Comparison of ENCODE assay signal across 8 cellular contexts in the genomic region with DNA sequence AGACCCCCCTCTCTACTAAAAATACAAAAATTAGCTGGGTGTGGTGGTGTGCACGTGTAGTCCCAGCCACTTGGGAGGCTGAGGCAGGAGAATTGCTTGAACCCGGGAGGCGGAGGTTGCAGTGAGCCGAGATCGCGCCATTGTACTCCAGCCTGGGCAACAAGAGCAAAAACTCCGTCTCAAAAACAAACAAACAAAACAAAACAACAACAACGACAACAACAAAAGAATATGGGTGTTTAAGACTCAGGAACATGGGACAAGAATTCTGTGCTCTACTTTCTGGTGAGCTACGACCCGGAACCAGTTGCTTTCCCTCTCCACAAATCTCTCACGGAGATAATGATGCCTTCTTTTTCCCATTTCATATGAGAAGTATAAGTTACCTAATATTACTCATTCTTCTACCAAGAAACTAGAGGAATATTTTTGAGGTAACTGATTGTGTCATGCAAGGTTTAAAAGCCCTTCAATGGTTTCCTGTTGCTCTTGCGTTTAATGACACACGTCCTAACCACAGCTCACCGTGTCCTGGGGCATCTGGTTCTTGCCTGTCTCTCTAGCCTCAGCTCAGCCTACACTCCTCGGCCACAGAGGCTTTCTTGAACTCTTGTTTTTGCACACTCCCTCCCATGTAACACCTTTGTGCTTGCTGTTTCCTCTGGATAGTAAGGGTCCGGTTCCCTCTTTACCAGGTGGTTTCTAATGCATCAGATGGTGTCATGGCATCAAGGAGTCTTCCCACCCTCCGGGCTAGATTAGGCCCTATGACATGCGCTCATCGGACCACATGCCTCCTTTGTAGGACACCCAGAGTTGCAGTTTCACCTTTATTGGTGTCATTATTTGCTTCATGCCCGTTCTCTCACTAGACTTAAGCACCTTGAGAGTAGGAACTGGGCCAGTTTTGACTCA.
DNase-seq lines count a peak whose midpoint lies in the region; ATAC-seq lines count a peak whose summit lies in the region.

No MANE protein-coding gene starts in this region.

- peak; percentile 87 for ATAC-seq in GM18909 (IDR thresholded peaks at IDR 0.05; ENCODE audit: poor library complexity, unreplicated experiment)
- peak; percentile 84 for ATAC-seq in HG03135 (IDR thresholded peaks at IDR 0.05; ENCODE audit: unreplicated experiment)
- ATAC-seq in stimulated activated memory B cell treated with anti-CD40 and anti-IgM and Interleukin-4, amounts not matched to agents 10 μg/mL and 1 μg/mL and 100 μg/mL, for 72 hours, result peak; percentile 90

- peak; percentile 92 for DNase-seq in activated CD4-positive, alpha-beta T cell treated with anti-CD3 and anti-CD28 coated beads, Interleukin-2, amount 10 ng/mL, durations not matched to agents 24 days and 14 days
- DNase-seq in germinal center (ENCODE audit: low spot score), result peak; percentile 11
- DNase-seq in Ammon's horn (ENCODE audit: low spot score), result no peak
- no peak for DNase-seq in NCI-H345 treated with DMSO at 0.1 percent for 48 hours (lab: John Stamatoyannopoulos, UW; ENCODE audit: unreplicated experiment)
- DNase-seq in ecto neural progenitor cell (ENCODE audit: low spot score), result no peak

- no peaks in the 10 kb centered on the region for H3K27me3 Mint-ChIP-seq in activated CD4-positive, alpha-beta T cell treated with anti-CD3 and anti-CD28 coated beads, Interleukin-2, amount 10 ng/mL, durations not matched to agents 24 days and 14 days
- H3K27me3 Mint-ChIP-seq in stimulated activated memory B cell treated with anti-CD40 and anti-IgM and Interleukin-4, amounts not matched to agents 10 μg/mL and 1 μg/mL and 100 μg/mL, for 72 hours, result no peaks in the 10 kb centered on the region

- H3K9me3 Mint-ChIP-seq in activated CD4-positive, alpha-beta T cell treated with anti-CD3 and anti-CD28 coated beads, Interleukin-2, amount 10 ng/mL, durations not matched to agents 24 days and 14 days, result no peaks in the 10 kb centered on the region
- H3K9me3 Mint-ChIP-seq in stimulated activated memory B cell treated with anti-CD40 and anti-IgM and Interleukin-4, amounts not matched to agents 10 μg/mL and 1 μg/mL and 100 μg/mL, for 72 hours, result no peaks in the 10 kb centered on the region

- peaks cover 62% of the 10 kb centered on the region for H3K4me1 Mint-ChIP-seq in activated CD4-positive, alpha-beta T cell treated with anti-CD3 and anti-CD28 coated beads, Interleukin-2, amount 10 ng/mL, durations not matched to agents 24 days and 14 days
- H3K4me1 Mint-ChIP-seq in stimulated activated memory B cell treated with anti-CD40 and anti-IgM and Interleukin-4, amounts not matched to agents 10 μg/mL and 1 μg/mL and 100 μg/mL, for 72 hours, result peaks cover 48% of the 10 kb centered on the region

- H3K36me3 Mint-ChIP-seq in activated CD4-positive, alpha-beta T cell treated with anti-CD3 and anti-CD28 coated beads, Interleukin-2, amount 10 ng/mL, durations not matched to agents 24 days and 14 days (ENCODE audit: low read depth), result peaks cover 14% of the 10 kb centered on the region
- no peaks in the 10 kb centered on the region for H3K36me3 Mint-ChIP-seq in stimulated activated memory B cell treated with anti-CD40 and anti-IgM and Interleukin-4, amounts not matched to agents 10 μg/mL and 1 μg/mL and 100 μg/mL, for 72 hours

- peak overlapping the region; percentile 94 for H3K27ac Mint-ChIP-seq in activated CD4-positive, alpha-beta T cell treated with anti-CD3 and anti-CD28 coated beads, Interleukin-2, amount 10 ng/mL, durations not matched to agents 24 days and 14 days
- peak overlapping the region; percentile 84 for H3K27ac Mint-ChIP-seq in stimulated activated memory B cell treated with anti-CD40 and anti-IgM and Interleukin-4, amounts not matched to agents 10 μg/mL and 1 μg/mL and 100 μg/mL, for 72 hours

- peak overlapping the region; percentile 62 for H3K4me3 Mint-ChIP-seq in activated CD4-positive, alpha-beta T cell treated with anti-CD3 and anti-CD28 coated beads, Interleukin-2, amount 10 ng/mL, durations not matched to agents 24 days and 14 days
- no peak overlapping the region for H3K4me3 Mint-ChIP-seq in stimulated activated memory B cell treated with anti-CD40 and anti-IgM and Interleukin-4, amounts not matched to agents 10 μg/mL and 1 μg/mL and 100 μg/mL, for 72 hours

- intact Hi-C loops in activated CD4-positive, alpha-beta T cell treated with anti-CD3 and anti-CD28 coated beads, Interleukin-2, amount 10 ng/mL, durations not matched to agents 24 days and 14 days (cut with micrococcal nuclease), result loop anchor here (1.0 to 10.0 kb wide), 10 partner anchors 25 to 395 kb away; a partner anchor contains a TSS

Comparison
In these comparisons a context has a peak if more than half of its experiments do, and no peak if none do; other contexts are left out.
1. DNase-seq: peak in activated CD4-positive, alpha-beta T cell treated with anti-CD3 and anti-CD28 coated beads, Interleukin-2, amount 10 ng/mL, durations not matched to agents 24 days and 14 days (single experiment) and germinal center (single experiment); none in Ammon's horn (single experiment), NCI-H345 treated with DMSO at 0.1 percent for 48 hours (single experiment) and ecto neural progenitor cell (single experiment).
2. Peak in every context shown above with its lines, with median percentiles within 50 percentile points of each other: ATAC-seq.